ENCODE assay signal across 7 cellular contexts in the genomic region with DNA sequence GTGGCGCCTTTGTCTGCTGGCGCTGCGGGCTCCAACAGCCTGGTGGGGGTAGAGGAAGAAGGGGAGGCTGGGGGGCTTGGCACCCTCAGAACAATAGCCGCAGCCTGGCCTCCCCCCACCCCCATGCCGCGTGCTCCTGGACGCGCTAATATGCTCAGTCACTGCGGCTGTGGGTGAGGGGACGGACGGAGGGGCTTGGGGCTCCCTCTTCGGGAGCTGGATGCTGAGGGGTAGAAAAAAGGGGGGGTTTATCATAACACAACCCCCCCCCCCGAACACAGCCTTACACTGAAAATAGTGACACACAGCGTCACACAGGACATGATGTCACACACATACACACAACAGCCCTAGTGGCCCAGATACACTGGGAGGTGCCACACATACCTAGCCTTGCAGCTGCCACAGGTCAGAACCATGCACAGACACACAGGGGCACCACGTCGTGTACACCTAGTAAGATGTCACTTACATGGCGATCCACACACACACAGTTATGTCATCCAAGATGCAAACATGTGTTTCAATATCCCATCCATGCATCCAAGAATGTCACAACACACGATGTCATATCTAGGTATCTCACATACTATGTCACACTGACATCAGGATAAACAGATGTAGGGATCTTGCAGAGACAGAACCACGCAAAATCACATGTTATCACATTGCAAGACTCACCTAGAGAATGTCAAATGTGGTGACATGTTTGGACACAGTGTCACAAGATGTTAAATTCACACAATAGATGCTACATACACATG. TPM values are rescaled to one million over a fixed set of nuclear protein-coding genes. Genes with fewer than 3 reads are reported as not detected.
A peak's percentile ranks its signal among the peaks of the same experiment; 100 is the strongest.
DNase-seq lines count a peak whose midpoint lies in the region; ATAC-seq and TF ChIP-seq lines count a peak whose summit lies in the region.

No MANE protein-coding gene starts in this region.

- H3K79me2 ChIP-seq in DOHH2 (ENCODE audit: control insufficient read depth, low read length), result no peaks in the 10 kb centered on the region

- H3K27me3 Mint-ChIP-seq in naive thymus-derived CD8-positive, alpha-beta T cell, result peaks cover 55 to 92% (median 66%) of the 10 kb centered on the region in 5 donors
- H3K27me3 Mint-ChIP-seq in CD14-positive monocyte (ENCODE audit: low read depth in 3 of 3), result peaks cover 78 to 87% (median 83%) of the 10 kb centered on the region in 3 donors

- peaks cover 56% of the 10 kb centered on the region for H3K4me1 ChIP-seq in DOHH2 (ENCODE audit: control insufficient read depth, low read length)

- DNase-seq in HuH-7.5 (ENCODE audit: low spot score) (peak; percentile 63), COLO829 (ENCODE audit: low spot score) (no peak), CD14-positive monocyte (ENCODE audit: low spot score) (no peak)
- DNase-seq in activated naive CD4-positive, alpha-beta T cell treated with anti-CD3 and anti-CD28 coated beads, Interleukin-2, amount 50 U/mL, for 16 hours, result peak; percentile 22
- peak in 2 of 10 donors; percentile 21 to 62 for DNase-seq in naive thymus-derived CD8-positive, alpha-beta T cell

- no peaks in the 10 kb centered on the region for H3K36me3 ChIP-seq in DOHH2 (ENCODE audit: control insufficient read depth, low read length)

- H3K27me3 ChIP-seq in DOHH2 (ENCODE audit: control insufficient read depth, low read length), result peaks cover 17% of the 10 kb centered on the region

- POLR2A ChIA-PET in naive thymus-derived CD8-positive, alpha-beta T cell (lab: Charles Lee), result no interaction called here

- peak overlapping the region; percentile 64 for H3K4me2 ChIP-seq in DOHH2 (ENCODE audit: low read length)

- H4K20me1 ChIP-seq in DOHH2 (ENCODE audit: control insufficient read depth, insufficient read depth, low read depth, low read length), result peaks cover 10% of the 10 kb centered on the region; the same call in 1 of the 2 replicates

- peaks cover 21% of the 10 kb centered on the region for H3F3A ChIP-seq in DOHH2 (ENCODE audit: control insufficient read depth, insufficient read depth)

- intact Hi-C loops in CD14-positive monocyte (cut with micrococcal nuclease), result no loop called here

- TF ChIP-seq CTCF in DOHH2 (IDR thresholded peaks at IDR 0.05; ENCODE audit: low read depth, low read length, poor library complexity, severe bottlenecking), result no peak
- TF ChIP-seq CTCF in CD14-positive monocyte (IDR thresholded peaks at IDR 0.05), result no peak

- ATAC-seq in naive thymus-derived CD8-positive, alpha-beta T cell, result peak in 1 of 2 donors; percentile 68
- ATAC-seq in HG03469 (IDR thresholded peaks at IDR 0.05; ENCODE audit: unreplicated experiment), result no peak

- peaks cover 0 to 4% (median 0%) of the 10 kb centered on the region in 9 donors for H3K9me3 Mint-ChIP-seq in naive thymus-derived CD8-positive, alpha-beta T cell
- H3K9me3 Mint-ChIP-seq in CD14-positive monocyte, result peaks cover 3 to 47% (median 36%) of the 10 kb centered on the region in 7 donors

- no peaks in the 10 kb centered on the region for H3K9me2 ChIP-seq in DOHH2 (replicated peaks; ENCODE audit: control insufficient read depth, low read length)

- peak overlapping the region; percentile 69 for H3K4me3 ChIP-seq in DOHH2 (ENCODE audit: low read length)

- H3K9me3 ChIP-seq in DOHH2 (ENCODE audit: control insufficient read depth, insufficient read depth, low read length), result no peaks in the 10 kb centered on the region

- no peak overlapping the region for H3K27ac ChIP-seq in DOHH2 (ENCODE audit: low read depth, low read length)

- peaks cover 23 to 50% (median 38%) of the 10 kb centered on the region in 4 donors for H3K4me1 Mint-ChIP-seq in naive thymus-derived CD8-positive, alpha-beta T cell
- H3K4me1 Mint-ChIP-seq in CD14-positive monocyte, result peaks cover 30% of the 10 kb centered on the region

- peak overlapping the region in 1 of 10 donors; percentile 75 for H3K27ac Mint-ChIP-seq in naive thymus-derived CD8-positive, alpha-beta T cell
- no peak overlapping the region for H3K27ac Mint-ChIP-seq in CD14-positive monocyte

- peak overlapping the region; percentile 4 to 82 (median 74) for H3K4me3 Mint-ChIP-seq in naive thymus-derived CD8-positive, alpha-beta T cell
- H3K4me3 Mint-ChIP-seq in CD14-positive monocyte, result peak overlapping the region in 1 of 2 donors; percentile 85

- H3K36me3 Mint-ChIP-seq in naive thymus-derived CD8-positive, alpha-beta T cell, result peaks cover 0 to 11% (median 1%) of the 10 kb centered on the region in 3 donors
- H3K36me3 Mint-ChIP-seq in CD14-positive monocyte, result peaks cover 11% of the 10 kb centered on the region in 2 donors

RNA-seq across cellular contexts. Expression of gene MAST1, which starts 0.8 kb away (rescaled TPM):
- 1 to 10 TPM in 1 of 2 experiments, under 1 TPM in 1; 0.26 to 1.3 TPM for total RNA-seq in naive thymus-derived CD8-positive, alpha-beta T cell
- polyA plus RNA-seq in naive thymus-derived CD8-positive, alpha-beta T cell, result 1 to 10 TPM in 1 of 3 donors, under 1 TPM in 2; 0.22 to 4.4 (median 0.97) TPM
- 1 to 10 TPM in 1 of 2 donors, under 1 TPM in 1; 0.28 to 3.6 TPM for polyA plus RNA-seq in CD14-positive monocyte

RNA-seq across cellular contexts. Expression of gene RTBDN, which starts 4.7 kb away (rescaled TPM):
- total RNA-seq in naive thymus-derived CD8-positive, alpha-beta T cell, result not detected
- not detected for polyA plus RNA-seq in naive thymus-derived CD8-positive, alpha-beta T cell
- polyA plus RNA-seq in CD14-positive monocyte, result not detected

RNA-seq across cellular contexts. Expression of gene RNASEH2A, which starts 32.7 kb away (rescaled TPM):
- 10 to 100 TPM; 12.1 to 12.9 TPM for total RNA-seq in naive thymus-derived CD8-positive, alpha-beta T cell
- 10 to 100 TPM; 16.3 to 22.6 (median 21.9) TPM for polyA plus RNA-seq in naive thymus-derived CD8-positive, alpha-beta T cell
- polyA plus RNA-seq in CD14-positive monocyte, result 10 to 100 TPM; 15.2 to 21.5 TPM

RNA-seq across cellular contexts. Expression of gene THSD8, which starts 37.2 kb away (rescaled TPM):
- 1 to 10 TPM in 1 of 2 experiments, not detected in 1; 1.1 TPM for total RNA-seq in naive thymus-derived CD8-positive, alpha-beta T cell
- 1 to 10 TPM in 2 of 3 donors, under 1 TPM in 1; 0.96 to 3.1 (median 1.0) TPM for polyA plus RNA-seq in naive thymus-derived CD8-positive, alpha-beta T cell
- 1 to 10 TPM in 1 of 2 donors, not detected in 1; 4.0 TPM for polyA plus RNA-seq in CD14-positive monocyte

RNA-seq across cellular contexts. Expression of gene PRDX2, which starts 37.5 kb away (rescaled TPM):
- 100 to 1,000 TPM; 108 to 112 TPM for total RNA-seq in naive thymus-derived CD8-positive, alpha-beta T cell
- polyA plus RNA-seq in naive thymus-derived CD8-positive, alpha-beta T cell, result 100 to 1,000 TPM; 253 to 362 (median 333) TPM
- polyA plus RNA-seq in CD14-positive monocyte, result 10 to 100 TPM; 46.7 to 71.5 TPM

Comparison
In these comparisons a context has a peak if more than half of its experiments do, and no peak if none do; other contexts are left out.
1. DNase-seq: peak in HuH-7.5 (single experiment) and activated naive CD4-positive, alpha-beta T cell treated with anti-CD3 and anti-CD28 coated beads, Interleukin-2, amount 50 U/mL, for 16 hours (single experiment); none in COLO829 (single experiment) and CD14-positive monocyte (single experiment).